Comparison of ENCODE assay signal across 8 cellular contexts in the genomic region with DNA sequence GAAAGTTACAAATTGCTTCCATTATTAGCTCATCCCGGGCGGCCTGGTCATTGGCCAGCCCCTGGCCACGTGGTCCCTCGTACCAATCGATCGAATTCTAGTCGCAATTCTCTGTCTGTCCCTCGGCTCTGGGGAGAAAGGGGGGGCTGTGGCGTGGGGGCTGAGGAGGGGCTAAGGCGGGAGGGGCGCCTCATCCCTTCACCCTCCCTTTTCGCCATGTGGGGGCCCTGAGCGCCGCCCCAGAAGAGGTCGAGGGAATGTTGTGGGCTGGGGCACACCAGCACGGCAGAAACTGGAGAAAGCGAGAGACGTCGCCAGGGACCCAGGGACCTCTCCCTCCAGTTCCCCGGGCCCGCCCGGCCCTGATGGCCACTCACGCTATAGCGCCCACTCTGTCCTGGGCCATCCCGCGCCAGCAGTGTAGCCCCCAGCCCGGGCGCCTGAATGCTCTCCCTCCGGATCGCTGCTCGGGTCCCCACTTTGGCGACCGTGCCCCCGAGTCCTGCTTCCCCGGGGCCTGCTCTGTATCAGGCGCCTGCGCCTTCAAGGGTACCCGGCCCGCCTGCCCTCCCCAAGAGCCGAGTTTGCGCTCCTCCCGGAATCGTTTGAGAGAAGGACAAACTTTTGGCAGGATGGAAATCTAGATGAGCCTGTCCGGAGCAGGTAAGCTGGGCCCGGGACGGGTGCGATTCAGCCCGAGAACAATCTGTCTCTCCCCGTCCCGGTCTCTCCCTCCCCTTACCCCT.
DNase-seq lines count a peak whose midpoint lies in the region; ATAC-seq lines count a peak whose summit lies in the region.

No MANE protein-coding gene starts in this region.

- peaks cover 24% of the 10 kb centered on the region for H3K4me1 ChIP-seq in ectodermal cell (ENCODE audit: control insufficient read depth, insufficient read depth, low read length)
- H3K4me1 ChIP-seq in mucosa of rectum (ENCODE audit: control insufficient read depth in 2 of 2, insufficient read depth in 2 of 2, low read length in 2 of 2) = no peaks in the 10 kb centered on the region
- H3K4me1 ChIP-seq in aorta (ENCODE audit: control insufficient read depth in 1 of 2, insufficient read depth in 2 of 2, low read length in 2 of 2) = no peaks in the 10 kb centered on the region

- H3K27ac ChIP-seq in ectodermal cell (ENCODE audit: insufficient read depth, low read depth, low read length, poor library complexity, severe bottlenecking) = no peak overlapping the region
- peak overlapping the region; percentile 33 to 38 for H3K27ac ChIP-seq in mucosa of rectum (ENCODE audit: low read depth in 2 of 2, low read length in 2 of 2)
- peak overlapping the region; percentile 31 to 67 for H3K27ac ChIP-seq in aorta (ENCODE audit: low read depth in 1 of 2, low read length in 2 of 2)

- DNase-seq in activated T-cell treated with anti-CD3 and anti-CD28 coated beads for 1 hour (ENCODE audit: low read depth) (peak; percentile 6), activated T-cell treated with anti-CD3 and anti-CD28 coated beads for 4 hours (no peak), aorta (peak; percentile 66 to 84), DMS153 (lab: John Stamatoyannopoulos, UW) (no peak)

- H3K36me3 ChIP-seq in ectodermal cell (ENCODE audit: control insufficient read depth, insufficient read depth, low read length) (no peaks in the 10 kb centered on the region), mucosa of rectum (ENCODE audit: control insufficient read depth in 2 of 2, insufficient read depth in 2 of 2, low read length in 2 of 2) (no peaks in the 10 kb centered on the region), aorta (ENCODE audit: control insufficient read depth in 1 of 2, insufficient read depth in 2 of 2, low read length in 1 of 2) (no peaks in the 10 kb centered on the region)

- peaks cover 98% of the 10 kb centered on the region for H3K27me3 ChIP-seq in ectodermal cell (ENCODE audit: control insufficient read depth, insufficient read depth, low read length, poor library complexity, severe bottlenecking)
- H3K27me3 ChIP-seq in mucosa of rectum (ENCODE audit: control insufficient read depth in 2 of 2, insufficient read depth in 2 of 2, low read length in 2 of 2) = peaks cover 17 to 19% of the 10 kb centered on the region in 2 donors
- no peaks in the 10 kb centered on the region for H3K27me3 ChIP-seq in aorta (ENCODE audit: control insufficient read depth in 1 of 2, insufficient read depth in 2 of 2, low read length in 1 of 2)

- 1% methylated on average over 49 to 50 of the region's 50 CpGs for WGBS in ectodermal cell, 2 experiments
- 0 to 1% methylated on average over 47 to 50 of the region's 50 CpGs for WGBS in aorta, 2 donors

- ATAC-seq in aorta (ENCODE audit: low FRiP score) = peak; percentile 87
- ATAC-seq in HG02678 (IDR thresholded peaks at IDR 0.05; ENCODE audit: unreplicated experiment) = no peak
- no peak for ATAC-seq in HG02885 (IDR thresholded peaks at IDR 0.05; ENCODE audit: poor library complexity, unreplicated experiment)

- intact Hi-C loops in aorta (cut with DNase I) = loop anchor here in 1 of 2 donors (5.0 kb wide), 1 partner anchor 94 kb away; a partner anchor contains a TSS

- H3K9me3 ChIP-seq in ectodermal cell (ENCODE audit: control insufficient read depth, low read length) = no peaks in the 10 kb centered on the region
- H3K9me3 ChIP-seq in mucosa of rectum (ENCODE audit: control insufficient read depth in 2 of 2, low read length in 2 of 2) = no peaks in the 10 kb centered on the region
- H3K9me3 ChIP-seq in aorta (ENCODE audit: control insufficient read depth, low read length) = no peaks in the 10 kb centered on the region

- H3K4me3 ChIP-seq in ectodermal cell (ENCODE audit: insufficient read depth, low read depth, low read length) (peak overlapping the region; percentile 50), mucosa of rectum (ENCODE audit: low read length in 2 of 2) (peak overlapping the region; percentile 47 to 69), aorta (ENCODE audit: low read length in 2 of 2) (peak overlapping the region; percentile 76 to 85)

- peak overlapping the region; percentile 53 to 60 for H3K9ac ChIP-seq in mucosa of rectum (ENCODE audit: low read depth in 1 of 2, low read length in 2 of 2)

Comparison
In these comparisons a context has a peak if more than half of its experiments do, and no peak if none do; other contexts are left out.
1. DNase-seq: peak in activated T-cell treated with anti-CD3 and anti-CD28 coated beads for 1 hour (single experiment) and aorta (2 of 2); none in activated T-cell treated with anti-CD3 and anti-CD28 coated beads for 4 hours (single experiment) and DMS153 (single experiment).
2. Peak in every context shown above with its lines, with median percentiles within 50 percentile points of each other: H3K4me3 ChIP-seq.